In the genomic region with DNA sequence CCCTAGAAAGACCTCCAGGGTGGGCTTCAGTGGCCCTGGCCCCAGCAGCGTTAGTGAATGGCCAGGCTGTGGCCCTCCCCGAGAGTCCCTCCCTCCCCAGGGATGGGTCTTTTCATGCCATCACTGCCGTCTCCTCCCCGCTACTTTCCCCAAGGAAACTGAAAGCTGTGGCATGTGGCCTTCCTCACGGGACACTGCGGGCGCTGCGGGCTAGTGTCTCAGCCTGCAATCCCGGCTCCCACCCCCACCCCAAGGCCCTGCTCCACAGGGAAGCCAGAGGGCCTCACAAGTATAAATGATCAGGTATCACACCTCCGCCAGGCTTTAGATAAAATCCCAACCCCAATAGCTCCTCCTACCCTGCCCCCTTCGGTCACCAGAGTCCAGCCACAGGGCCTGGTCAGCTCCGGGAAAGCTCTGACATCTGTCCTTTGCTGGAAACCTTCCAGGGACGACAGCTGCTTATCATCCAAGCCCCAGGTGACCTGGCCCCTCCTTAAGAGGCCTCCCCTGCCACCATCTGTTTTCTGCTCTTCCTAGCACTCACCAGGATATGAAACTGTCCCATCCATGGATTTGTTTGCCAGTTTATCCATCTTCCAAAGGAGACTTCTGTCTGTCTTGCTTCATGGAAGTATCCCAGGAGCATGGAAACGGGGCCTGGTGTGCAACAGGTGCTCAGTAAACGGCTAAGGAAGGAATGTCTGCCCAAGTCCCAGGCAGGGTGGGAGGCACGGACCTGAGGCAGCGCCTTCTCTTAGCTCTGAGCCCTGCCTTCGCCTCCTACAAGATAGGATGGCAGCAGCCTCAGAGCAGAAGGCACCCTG, we compare ENCODE assay signal across 11 cellular contexts. TPM values are rescaled to one million over a fixed set of nuclear protein-coding genes. Genes with fewer than 3 reads are reported as not detected.
A peak's percentile ranks its signal among the peaks of the same experiment; 100 is the strongest.
DNase-seq lines count a peak whose midpoint lies in the region; ATAC-seq, FAIRE-seq and TF ChIP-seq lines count a peak whose summit lies in the region.
"Had no signal": no experiment of that assay in that cellular context is flagged by ENCODE, and none has a peak within 500 bp of the region (broad histone marks: within the 10 kb centered on the region; RNA-seq: fewer than 3 reads in every experiment).

No MANE protein-coding gene starts in this region.

- H3K9me3 ChIP-seq in IMR-90 (ENCODE audit: control insufficient read depth, insufficient read depth, low read length) (no peaks in the 10 kb centered on the region), Panc1 (ENCODE audit: control insufficient read depth, insufficient read depth, low read depth, low read length) (no peaks in the 10 kb centered on the region), kidney (ENCODE audit: control insufficient read depth in 1 of 2, low read length in 2 of 2) (no peaks in the 10 kb centered on the region), skeletal muscle tissue (ENCODE audit: control insufficient read depth in 3 of 3, low read length in 3 of 3) (no peaks in the 10 kb centered on the region)
- H3K9me3 ChIP-seq: ovary had no signal

- peak overlapping the region; percentile 66; the same call in 1 of the 3 replicates for H2BK15ac ChIP-seq in IMR-90 (ENCODE audit: low read depth, low read length)

- no peak overlapping the region for H3K4me2 ChIP-seq in IMR-90 (ENCODE audit: low read depth, low read length)

- H3K4me1 ChIP-seq in IMR-90 (ENCODE audit: control insufficient read depth, insufficient read depth, low read length) (peaks cover 59% of the 10 kb centered on the region), Panc1 (ENCODE audit: control insufficient read depth, insufficient read depth, low read length) (peaks cover 95% of the 10 kb centered on the region), kidney (ENCODE audit: control insufficient read depth in 1 of 2, insufficient read depth in 1 of 2, low read depth in 1 of 2, low read length in 2 of 2) (peaks cover 59 to 82% of the 10 kb centered on the region in 2 donors), skeletal muscle tissue (ENCODE audit: control insufficient read depth in 3 of 3, insufficient read depth in 3 of 3, low read length in 3 of 3) (peaks cover 49 to 84% (median 71%) of the 10 kb centered on the region in 3 donors)

- no peak overlapping the region for H2BK20ac ChIP-seq in IMR-90 (ENCODE audit: low read depth, low read length)

- no peak for FAIRE-seq in kidney (lab: Jason Lieb, UNC)

- peak overlapping the region; percentile 83 for H2AK5ac ChIP-seq in IMR-90 (ENCODE audit: low read depth, low read length)

- H3K36me3 ChIP-seq in IMR-90 (ENCODE audit: control insufficient read depth, insufficient read depth, low read length) (no peaks in the 10 kb centered on the region), Panc1 (ENCODE audit: control insufficient read depth, insufficient read depth, low read length) (no peaks in the 10 kb centered on the region), kidney (ENCODE audit: control insufficient read depth in 1 of 2, insufficient read depth in 2 of 2, low read length in 2 of 2) (no peaks in the 10 kb centered on the region), skeletal muscle tissue (ENCODE audit: control insufficient read depth in 3 of 3, insufficient read depth in 3 of 3, low read length in 3 of 3) (no peaks in the 10 kb centered on the region)
- H3K36me3 ChIP-seq: ovary had no signal

- no peak for TF ChIP-seq POLR2A in IMR-90 (IDR thresholded peaks at IDR 0.05; ENCODE audit: low read depth, low read length)

- no peaks in the 10 kb centered on the region for H3K9me3 Mint-ChIP-seq in activated CD4-positive, alpha-beta T cell treated with anti-CD3 and anti-CD28 coated beads for 36 hours (ENCODE audit: low read depth)
- H3K9me3 Mint-ChIP-seq: activated naive CD4-positive, alpha-beta T cell treated with anti-CD3 and anti-CD28 coated beads, Interleukin-2, amount 50 U/mL, for 72 hours had no signal

- no peak overlapping the region for H3K18ac ChIP-seq in IMR-90 (ENCODE audit: low read depth, low read length)

- peak overlapping the region; percentile 32; the same call in 1 of the 2 replicates for H2BK120ac ChIP-seq in IMR-90 (ENCODE audit: low read depth, low read length)

- H3K9ac ChIP-seq in IMR-90 (ENCODE audit: low read depth, low read length) = no peak overlapping the region
- peak overlapping the region in 1 of 2 donors; percentile 27 for H3K9ac ChIP-seq in kidney (ENCODE audit: low read length in 2 of 2)
- H3K9ac ChIP-seq in skeletal muscle tissue (ENCODE audit: low read depth in 1 of 3, low read length in 3 of 3) = peak overlapping the region in 2 of 3 donors; percentile 45 to 50

- in situ Hi-C loops in IMR-90 (cut with MboI; ENCODE audit: low sequenced_read_pairs) = no loop called here
- in situ Hi-C loops in Panc1 (cut with HindIII; ENCODE audit: low pct_unique_long_range_greater_than_20kb, low sequenced_read_pairs) = no loop called here

- DNase-seq in IMR-90 = no peak
- DNase-seq in Panc1 (ENCODE audit: low read depth, low spot score) = no peak
- no peak for DNase-seq in kidney
- DNase-seq in activated CD4-positive, alpha-beta T cell treated with anti-CD3 and anti-CD28 coated beads for 36 hours = no peak
- DNase-seq: effector CD8-positive, alpha-beta T cell; GOT3; ovary had no signal

- H3K36me3 Mint-ChIP-seq in activated CD4-positive, alpha-beta T cell treated with anti-CD3 and anti-CD28 coated beads for 36 hours (ENCODE audit: low read depth) = no peaks in the 10 kb centered on the region
- H3K36me3 Mint-ChIP-seq: activated naive CD4-positive, alpha-beta T cell treated with anti-CD3 and anti-CD28 coated beads, Interleukin-2, amount 50 U/mL, for 72 hours had no signal

- no peaks in the 10 kb centered on the region for H3K27me3 Mint-ChIP-seq in activated CD4-positive, alpha-beta T cell treated with anti-CD3 and anti-CD28 coated beads for 36 hours

- H2AK9ac ChIP-seq in IMR-90 (replicated peaks; ENCODE audit: low read depth, low read length, poor library complexity) = peak overlapping the region; percentile 93

- H3K79me1 ChIP-seq in IMR-90 (ENCODE audit: low read depth in 1 of 2, low read length in 2 of 2) = peaks cover 26 to 91% of the 10 kb centered on the region in 2 experiments; a peak in 3 of 4 replicates

- 71% methylated on average over 7 of the region's 18 CpGs; no CpG with 5 or more reads in 1 of the 2 experiments for WGBS in IMR-90 (ENCODE audit: extremely low coverage in 2 of 2, insufficient read length in 1 of 2), 2 experiments

- no peak overlapping the region for H3K27ac Mint-ChIP-seq in activated CD4-positive, alpha-beta T cell treated with anti-CD3 and anti-CD28 coated beads for 36 hours

- no peak overlapping the region for H2BK5ac ChIP-seq in IMR-90 (ENCODE audit: low read depth, low read length, poor library complexity, severe bottlenecking)

- H4K5ac ChIP-seq in IMR-90 (ENCODE audit: low read depth, low read length) = no peak overlapping the region

- H3K27ac ChIP-seq in IMR-90 (ENCODE audit: insufficient read depth, low read length) = no peak overlapping the region
- H3K27ac ChIP-seq in Panc1 (ENCODE audit: low read length) = peak overlapping the region; percentile 90
- H3K27ac ChIP-seq in kidney (ENCODE audit: low read depth in 2 of 2, low read length in 2 of 2) = peak overlapping the region; percentile 23 to 38
- peak overlapping the region; percentile 65 for H3K27ac ChIP-seq in skeletal muscle tissue (ENCODE audit: low read depth, low read length)

- no peak overlapping the region for H3K56ac ChIP-seq in IMR-90 (ENCODE audit: extremely low read depth, insufficient read depth, low read length)

- H3K23ac ChIP-seq in IMR-90 (ENCODE audit: low read depth, low read length) = no peak overlapping the region

- no peak overlapping the region for H4K8ac ChIP-seq in IMR-90 (ENCODE audit: low read depth in 2 of 2, low read length in 2 of 2)

- H3K27me3 ChIP-seq in IMR-90 (ENCODE audit: control insufficient read depth, insufficient read depth, low read length) (no peaks in the 10 kb centered on the region), Panc1 (ENCODE audit: control insufficient read depth, insufficient read depth, low read length) (no peaks in the 10 kb centered on the region), skeletal muscle tissue (ENCODE audit: control insufficient read depth in 3 of 3, insufficient read depth in 3 of 3, low read length in 3 of 3) (no peaks in the 10 kb centered on the region)
- H3K27me3 ChIP-seq: ovary had no signal

- dilution Hi-C loops in IMR-90 (cut with HindIII; ENCODE audit: low sequenced_read_pairs, unreplicated experiment) = no loop called here

- CTCF ChIA-PET in IMR-90 (lab: Yijun Ruan, JAX) = no interaction called here
- CTCF ChIA-PET in Panc1 (lab: Charles Lee) = no interaction called here
- CTCF ChIA-PET in activated CD4-positive, alpha-beta T cell treated with anti-CD3 and anti-CD28 coated beads for 36 hours (lab: Charles Lee) = no interaction called here

- H3K9me1 ChIP-seq in IMR-90 (ENCODE audit: insufficient read depth, low read length) = peaks cover 36% of the 10 kb centered on the region

- no peak overlapping the region for H3K4me3 ChIP-seq in IMR-90 (ENCODE audit: insufficient read depth, low read depth, low read length)
- H3K4me3 ChIP-seq in Panc1 (ENCODE audit: low read depth in 2 of 2, low read length in 2 of 2) = no peak overlapping the region
- no peak overlapping the region for H3K4me3 ChIP-seq in kidney (ENCODE audit: low read length in 2 of 2)
- peak overlapping the region in 2 of 3 donors; percentile 13 to 37 for H3K4me3 ChIP-seq in skeletal muscle tissue (ENCODE audit: low read length in 3 of 3)
- H3K4me3 ChIP-seq: ovary had no signal

- TF ChIP-seq CTCF in IMR-90 (conservative IDR thresholded peaks at IDR 0.05; ENCODE audit: low read depth, low read length) (no peak), Panc1 (IDR thresholded peaks at IDR 0.05) (no peak), kidney (IDR thresholded peaks at IDR 0.05; ENCODE audit: borderline replicate concordance, extremely low read depth, insufficient read depth) (no peak)

- no peaks in the 10 kb centered on the region for H3K4me1 Mint-ChIP-seq in activated CD4-positive, alpha-beta T cell treated with anti-CD3 and anti-CD28 coated beads for 36 hours

- H4K91ac ChIP-seq in IMR-90 (ENCODE audit: insufficient read depth, low read depth, low read length) = peak overlapping the region; percentile 45

- ATAC-seq in IMR-90 (ENCODE audit: low read depth) (no peak), Panc1 (no peak), GM21717 (IDR thresholded peaks at IDR 0.05; ENCODE audit: unreplicated experiment) (no peak), GM21723 (IDR thresholded peaks at IDR 0.05; ENCODE audit: unreplicated experiment) (no peak)
- ATAC-seq in activated CD4-positive, alpha-beta T cell treated with anti-CD3 and anti-CD28 coated beads for 36 hours = no peak
- ATAC-seq: activated naive CD4-positive, alpha-beta T cell treated with anti-CD3 and anti-CD28 coated beads, Interleukin-2, amount 50 U/mL, for 72 hours had no signal

- peaks cover 45% of the 10 kb centered on the region for H4K20me1 ChIP-seq in IMR-90 (ENCODE audit: insufficient read depth, low read length)

- H3K4me3 Mint-ChIP-seq in activated CD4-positive, alpha-beta T cell treated with anti-CD3 and anti-CD28 coated beads for 36 hours = no peak overlapping the region

- peak overlapping the region; percentile 46 for H3K4ac ChIP-seq in IMR-90 (ENCODE audit: low read depth, low read length)

- H2AFZ ChIP-seq in IMR-90 (replicated peaks; ENCODE audit: low read length, poor library complexity) = peak overlapping the region; percentile 15

- no TSS peak for BruUV-seq in IMR-90 (replicated peaks; lab: Mats Ljungman, UMichigan)
- no TSS peak for BruUV-seq in Panc1 (replicated peaks; lab: Mats Ljungman, UMichigan)

- intact Hi-C loops in IMR-90 (cut with micrococcal nuclease) (no loop called here), Panc1 (cut with micrococcal nuclease; ENCODE audit: unreplicated experiment) (no loop called here), kidney (cut with DNase I) (no loop called here)
- intact Hi-C loops in activated CD4-positive, alpha-beta T cell treated with anti-CD3 and anti-CD28 coated beads for 36 hours (cut with DNase I, micrococcal nuclease) = no loop called here

- POLR2A ChIA-PET in IMR-90 (lab: Charles Lee; ENCODE audit: unreplicated experiment) = no interaction called here
- POLR2A ChIA-PET in Panc1 (lab: Charles Lee) = no interaction called here
- POLR2A ChIA-PET in activated CD4-positive, alpha-beta T cell treated with anti-CD3 and anti-CD28 coated beads for 36 hours (lab: Charles Lee) = interaction anchor here (0.6 kb wide), 1 partner anchor 213 kb away, joined by 3 read pairs; no protein-coding TSS in a partner anchor

- peak overlapping the region; percentile 65; the same call in 1 of the 2 replicates for H3K14ac ChIP-seq in IMR-90 (replicated peaks; ENCODE audit: low read depth, low read length)

- no peak for TF ChIP-seq RAD21 in IMR-90 (IDR thresholded peaks at IDR 0.05; ENCODE audit: low read length)

RNA-seq across cellular contexts. Expression of gene CCDC85C, which starts 31.6 kb away (rescaled TPM):
- total RNA-seq in IMR-90 (2012; rRNA removed) (13.9 and 16.0 TPM in 2 replicates), Panc1 (2021; ENCODE audit: unreplicated experiment) (96.6 TPM), kidney (21.4 TPM), skeletal muscle tissue (1.6 TPM)
- polyA plus RNA-seq in IMR-90 (2012; rRNA removed) (19.0 and 22.2 TPM in 2 replicates), kidney (ENCODE audit: insufficient read depth, low read depth, low replicate concordance) (14.7 TPM)
- 10.9 and 15.5 TPM in 2 replicates for polyA plus RNA-seq in IMR-90 (2012; cell fraction: cytosol; rRNA removed)
- 11.3 and 20.4 TPM in 2 replicates for polyA plus RNA-seq in IMR-90 (2012; cell fraction: nucleus; rRNA removed; ENCODE audit: low replicate concordance)
- 64.9 TPM for polyA plus RNA-seq in Panc1 (2012; ENCODE audit: insufficient read length)
- total RNA-seq in activated CD4-positive, alpha-beta T cell treated with anti-CD3 and anti-CD28 coated beads for 36 hours = 1 to 10 TPM; 6.1 to 6.2 TPM

Comparison
In these comparisons a context has a peak if more than half of its experiments do, and no peak if none do; other contexts are left out.
1. H3K4me3 ChIP-seq: peak in skeletal muscle tissue (2 of 3); none in IMR-90 (single experiment), Panc1 (0 of 2) and kidney (0 of 2).